ENCODE assay signal across 22 cellular contexts in genomic region chr1:77783141-77783540, GRCh38.
"Had no signal": no experiment of that assay in that cellular context is flagged by ENCODE, and none has a peak within 500 bp of the region (broad histone marks: within the 10 kb centered on the region; RNA-seq: fewer than 3 reads in every experiment).

No MANE protein-coding gene starts in this region.

- H3K36me3 ChIP-seq: ovary had no signal

- FAIRE-seq: colon, keratinocyte, TTC549 had no signal

- H3K27ac Mint-ChIP-seq: activated T-helper 1 cell treated with anti-CD3 and anti-CD28 coated beads, Interleukin-12 subunit alpha, Interleukin-12 subunit beta, Interleukin-2, Interleukin-4 antibody, amounts not matched to agents 30 ng/mL and 10 ng/mL and 1 ng/mL, durations not matched to agents 14 hours and 24 hours and 36 hours; nephron had no signal

- H3K4me3 ChIP-seq: gastroesophageal sphincter, heart left ventricle, ovary, prostate gland, testis, vagina had no signal

- DNase-seq: activated CD4-positive, alpha-beta T cell treated with anti-CD3 and anti-CD28 coated beads, Interleukin-2, amount 50 U/mL, for 48 hours; activated CD8-positive, alpha-beta memory T cell treated with anti-CD3 and anti-CD28 coated beads, Interleukin-2, amount 50 U/mL, for 48 hours; activated gamma-delta T cell; heart left ventricle; left colon; mesenchymal stem cell; ovary; stimulated activated CD4-positive, alpha-beta T cell treated with anti-CD3 and anti-CD28 coated beads, Interleukin-4, amount 100 ng/mL, for 1 hour; stimulated activated naive CD4-positive, alpha-beta T cell; testis; trophoblast cell had no signal

- H3K4me1 ChIP-seq: prostate gland, testis had no signal

- H3K27me3 Mint-ChIP-seq: central memory CD8-positive, alpha-beta T cell had no signal

- H3K27ac ChIP-seq: gastroesophageal sphincter, heart left ventricle, neutrophil, ovary, prostate gland, testis, vagina had no signal

- H3K27me3 ChIP-seq: gastroesophageal sphincter, heart left ventricle, neutrophil, ovary, testis, vagina had no signal

- ATAC-seq: activated naive CD4-positive, alpha-beta T cell treated with anti-CD3 and anti-CD28 coated beads, Interleukin-2, amount 50 U/mL, for 72 hours; gastroesophageal sphincter; heart left ventricle; left colon had no signal

- H3K9me3 ChIP-seq: neutrophil, ovary, prostate gland, testis, vagina had no signal

- H3K4me3 Mint-ChIP-seq: activated T-helper 1 cell treated with anti-CD3 and anti-CD28 coated beads, Interleukin-12 subunit alpha, Interleukin-12 subunit beta, Interleukin-2, Interleukin-4 antibody, amounts not matched to agents 30 ng/mL and 10 ng/mL and 1 ng/mL, durations not matched to agents 14 hours and 24 hours and 36 hours; central memory CD8-positive, alpha-beta T cell had no signal
